ENCODE assay signal across 1 cellular context in the genomic region with DNA sequence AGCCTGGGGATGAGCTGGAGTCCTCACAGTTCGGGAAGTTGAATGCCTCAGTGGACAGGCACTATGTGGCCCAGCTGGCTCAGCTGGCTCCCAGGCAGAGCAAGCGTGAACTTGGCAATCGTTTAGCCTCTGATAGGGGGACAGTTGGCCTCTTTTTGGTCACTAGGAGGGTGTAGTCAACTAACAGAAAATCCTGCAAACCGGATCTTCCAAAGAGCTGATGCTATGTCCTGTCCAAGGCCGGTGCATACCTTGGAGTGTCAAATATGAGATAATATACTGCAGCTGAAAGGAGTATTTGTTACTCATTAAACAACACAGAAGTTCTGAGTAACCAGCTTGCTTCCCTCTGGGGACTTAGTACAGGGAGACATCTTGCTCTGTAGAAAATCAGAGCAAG.
TF ChIP-seq lines count a peak whose summit lies in the region.

No MANE protein-coding gene starts in this region.

TF ChIP-seq in HepG2, 621 proteins besides CTCF, POLR2A, EP300 and RAD21:
- no peak for TF ChIP-seq ZC3H13 (CRISPR knock-in tag; IDR thresholded peaks at IDR 0.05)
- no peak for TF ChIP-seq ZNF530 (CRISPR knock-in tag; IDR thresholded peaks at IDR 0.05; ENCODE audit: low read depth)
- TF ChIP-seq, protein P1, sequence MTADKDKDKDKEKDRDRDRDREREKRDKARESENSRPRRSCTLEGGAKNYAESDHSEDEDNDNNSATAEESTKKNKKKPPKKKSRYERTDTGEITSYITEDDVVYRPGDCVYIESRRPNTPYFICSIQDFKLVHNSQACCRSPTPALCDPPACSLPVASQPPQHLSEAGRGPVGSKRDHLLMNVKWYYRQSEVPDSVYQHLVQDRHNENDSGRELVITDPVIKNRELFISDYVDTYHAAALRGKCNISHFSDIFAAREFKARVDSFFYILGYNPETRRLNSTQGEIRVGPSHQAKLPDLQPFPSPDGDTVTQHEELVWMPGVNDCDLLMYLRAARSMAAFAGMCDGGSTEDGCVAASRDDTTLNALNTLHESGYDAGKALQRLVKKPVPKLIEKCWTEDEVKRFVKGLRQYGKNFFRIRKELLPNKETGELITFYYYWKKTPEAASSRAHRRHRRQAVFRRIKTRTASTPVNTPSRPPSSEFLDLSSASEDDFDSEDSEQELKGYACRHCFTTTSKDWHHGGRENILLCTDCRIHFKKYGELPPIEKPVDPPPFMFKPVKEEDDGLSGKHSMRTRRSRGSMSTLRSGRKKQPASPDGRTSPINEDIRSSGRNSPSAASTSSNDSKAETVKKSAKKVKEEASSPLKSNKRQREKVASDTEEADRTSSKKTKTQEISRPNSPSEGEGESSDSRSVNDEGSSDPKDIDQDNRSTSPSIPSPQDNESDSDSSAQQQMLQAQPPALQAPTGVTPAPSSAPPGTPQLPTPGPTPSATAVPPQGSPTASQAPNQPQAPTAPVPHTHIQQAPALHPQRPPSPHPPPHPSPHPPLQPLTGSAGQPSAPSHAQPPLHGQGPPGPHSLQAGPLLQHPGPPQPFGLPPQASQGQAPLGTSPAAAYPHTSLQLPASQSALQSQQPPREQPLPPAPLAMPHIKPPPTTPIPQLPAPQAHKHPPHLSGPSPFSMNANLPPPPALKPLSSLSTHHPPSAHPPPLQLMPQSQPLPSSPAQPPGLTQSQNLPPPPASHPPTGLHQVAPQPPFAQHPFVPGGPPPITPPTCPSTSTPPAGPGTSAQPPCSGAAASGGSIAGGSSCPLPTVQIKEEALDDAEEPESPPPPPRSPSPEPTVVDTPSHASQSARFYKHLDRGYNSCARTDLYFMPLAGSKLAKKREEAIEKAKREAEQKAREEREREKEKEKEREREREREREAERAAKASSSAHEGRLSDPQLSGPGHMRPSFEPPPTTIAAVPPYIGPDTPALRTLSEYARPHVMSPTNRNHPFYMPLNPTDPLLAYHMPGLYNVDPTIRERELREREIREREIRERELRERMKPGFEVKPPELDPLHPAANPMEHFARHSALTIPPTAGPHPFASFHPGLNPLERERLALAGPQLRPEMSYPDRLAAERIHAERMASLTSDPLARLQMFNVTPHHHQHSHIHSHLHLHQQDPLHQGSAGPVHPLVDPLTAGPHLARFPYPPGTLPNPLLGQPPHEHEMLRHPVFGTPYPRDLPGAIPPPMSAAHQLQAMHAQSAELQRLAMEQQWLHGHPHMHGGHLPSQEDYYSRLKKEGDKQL (CRISPR knock-in tag; IDR thresholded peaks at IDR 0.05; ENCODE audit: low read depth) = no peak
- TF ChIP-seq ZZZ3 (CRISPR knock-in tag; IDR thresholded peaks at IDR 0.05; ENCODE audit: borderline replicate concordance) = no peak
- no peak for TF ChIP-seq ZSCAN31 (CRISPR knock-in tag; IDR thresholded peaks at IDR 0.05; ENCODE audit: low read depth)
- TF ChIP-seq, protein P2, sequence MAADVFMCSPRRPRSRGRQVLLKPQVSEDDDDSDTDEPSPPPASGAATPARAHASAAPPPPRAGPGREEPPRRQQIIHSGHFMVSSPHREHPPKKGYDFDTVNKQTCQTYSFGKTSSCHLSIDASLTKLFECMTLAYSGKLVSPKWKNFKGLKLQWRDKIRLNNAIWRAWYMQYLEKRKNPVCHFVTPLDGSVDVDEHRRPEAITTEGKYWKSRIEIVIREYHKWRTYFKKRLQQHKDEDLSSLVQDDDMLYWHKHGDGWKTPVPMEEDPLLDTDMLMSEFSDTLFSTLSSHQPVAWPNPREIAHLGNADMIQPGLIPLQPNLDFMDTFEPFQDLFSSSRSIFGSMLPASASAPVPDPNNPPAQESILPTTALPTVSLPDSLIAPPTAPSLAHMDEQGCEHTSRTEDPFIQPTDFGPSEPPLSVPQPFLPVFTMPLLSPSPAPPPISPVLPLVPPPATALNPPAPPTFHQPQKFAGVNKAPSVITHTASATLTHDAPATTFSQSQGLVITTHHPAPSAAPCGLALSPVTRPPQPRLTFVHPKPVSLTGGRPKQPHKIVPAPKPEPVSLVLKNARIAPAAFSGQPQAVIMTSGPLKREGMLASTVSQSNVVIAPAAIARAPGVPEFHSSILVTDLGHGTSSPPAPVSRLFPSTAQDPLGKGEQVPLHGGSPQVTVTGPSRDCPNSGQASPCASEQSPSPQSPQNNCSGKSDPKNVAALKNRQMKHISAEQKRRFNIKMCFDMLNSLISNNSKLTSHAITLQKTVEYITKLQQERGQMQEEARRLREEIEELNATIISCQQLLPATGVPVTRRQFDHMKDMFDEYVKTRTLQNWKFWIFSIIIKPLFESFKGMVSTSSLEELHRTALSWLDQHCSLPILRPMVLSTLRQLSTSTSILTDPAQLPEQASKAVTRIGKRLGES (CRISPR knock-in tag; IDR thresholded peaks at IDR 0.05; ENCODE audit: borderline replicate concordance) = no peak
- TF ChIP-seq GFI1 (CRISPR knock-in tag; IDR thresholded peaks at IDR 0.05; ENCODE audit: borderline replicate concordance) = no peak
- TF ChIP-seq ZBTB21 (CRISPR knock-in tag; IDR thresholded peaks at IDR 0.05) = no peak
- TF ChIP-seq AHR (CRISPR knock-in tag; IDR thresholded peaks at IDR 0.05) = no peak
- TF ChIP-seq ZNF549 (CRISPR knock-in tag; IDR thresholded peaks at IDR 0.05) = no peak
- no peak for TF ChIP-seq ZNF556 (CRISPR knock-in tag; IDR thresholded peaks at IDR 0.05; ENCODE audit: borderline replicate concordance)
- TF ChIP-seq, protein P3, sequence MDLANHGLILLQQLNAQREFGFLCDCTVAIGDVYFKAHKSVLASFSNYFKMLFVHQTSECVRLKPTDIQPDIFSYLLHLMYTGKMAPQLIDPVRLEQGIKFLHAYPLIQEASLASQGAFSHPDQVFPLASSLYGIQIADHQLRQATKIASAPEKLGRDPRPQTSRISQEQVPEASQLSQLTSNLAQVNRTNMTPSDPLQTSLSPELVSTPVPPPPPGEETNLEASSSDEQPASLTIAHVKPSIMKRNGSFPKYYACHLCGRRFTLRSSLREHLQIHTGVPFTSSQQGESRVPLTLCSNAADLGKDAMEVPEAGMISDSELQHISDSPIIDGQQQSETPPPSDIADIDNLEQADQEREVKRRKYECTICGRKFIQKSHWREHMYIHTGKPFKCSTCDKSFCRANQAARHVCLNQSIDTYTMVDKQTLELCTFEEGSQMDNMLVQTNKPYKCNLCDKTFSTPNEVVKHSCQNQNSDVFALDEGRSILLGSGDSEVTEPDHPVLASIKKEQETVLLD (CRISPR knock-in tag; IDR thresholded peaks at IDR 0.05; ENCODE audit: low read depth) = no peak
- TF ChIP-seq NCOA5 (CRISPR knock-in tag; IDR thresholded peaks at IDR 0.05) = no peak
- TF ChIP-seq KLF11 (CRISPR knock-in tag; IDR thresholded peaks at IDR 0.05) = no peak
- TF ChIP-seq HOXA3 (CRISPR knock-in tag; IDR thresholded peaks at IDR 0.05) = no peak
- TF ChIP-seq, protein P4, sequence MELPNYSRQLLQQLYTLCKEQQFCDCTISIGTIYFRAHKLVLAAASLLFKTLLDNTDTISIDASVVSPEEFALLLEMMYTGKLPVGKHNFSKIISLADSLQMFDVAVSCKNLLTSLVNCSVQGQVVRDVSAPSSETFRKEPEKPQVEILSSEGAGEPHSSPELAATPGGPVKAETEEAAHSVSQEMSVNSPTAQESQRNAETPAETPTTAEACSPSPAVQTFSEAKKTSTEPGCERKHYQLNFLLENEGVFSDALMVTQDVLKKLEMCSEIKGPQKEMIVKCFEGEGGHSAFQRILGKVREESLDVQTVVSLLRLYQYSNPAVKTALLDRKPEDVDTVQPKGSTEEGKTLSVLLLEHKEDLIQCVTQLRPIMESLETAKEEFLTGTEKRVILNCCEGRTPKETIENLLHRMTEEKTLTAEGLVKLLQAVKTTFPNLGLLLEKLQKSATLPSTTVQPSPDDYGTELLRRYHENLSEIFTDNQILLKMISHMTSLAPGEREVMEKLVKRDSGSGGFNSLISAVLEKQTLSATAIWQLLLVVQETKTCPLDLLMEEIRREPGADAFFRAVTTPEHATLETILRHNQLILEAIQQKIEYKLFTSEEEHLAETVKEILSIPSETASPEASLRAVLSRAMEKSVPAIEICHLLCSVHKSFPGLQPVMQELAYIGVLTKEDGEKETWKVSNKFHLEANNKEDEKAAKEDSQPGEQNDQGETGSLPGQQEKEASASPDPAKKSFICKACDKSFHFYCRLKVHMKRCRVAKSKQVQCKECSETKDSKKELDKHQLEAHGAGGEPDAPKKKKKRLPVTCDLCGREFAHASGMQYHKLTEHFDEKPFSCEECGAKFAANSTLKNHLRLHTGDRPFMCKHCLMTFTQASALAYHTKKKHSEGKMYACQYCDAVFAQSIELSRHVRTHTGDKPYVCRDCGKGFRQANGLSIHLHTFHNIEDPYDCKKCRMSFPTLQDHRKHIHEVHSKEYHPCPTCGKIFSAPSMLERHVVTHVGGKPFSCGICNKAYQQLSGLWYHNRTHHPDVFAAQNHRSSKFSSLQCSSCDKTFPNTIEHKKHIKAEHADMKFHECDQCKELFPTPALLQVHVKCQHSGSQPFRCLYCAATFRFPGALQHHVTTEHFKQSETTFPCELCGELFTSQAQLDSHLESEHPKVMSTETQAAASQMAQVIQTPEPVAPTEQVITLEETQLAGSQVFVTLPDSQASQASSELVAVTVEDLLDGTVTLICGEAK (IDR thresholded peaks at IDR 0.05) = no peak
- TF ChIP-seq, protein P4 (CRISPR knock-in tag; IDR thresholded peaks at IDR 0.05) = no peak
- TF ChIP-seq, protein P5, sequence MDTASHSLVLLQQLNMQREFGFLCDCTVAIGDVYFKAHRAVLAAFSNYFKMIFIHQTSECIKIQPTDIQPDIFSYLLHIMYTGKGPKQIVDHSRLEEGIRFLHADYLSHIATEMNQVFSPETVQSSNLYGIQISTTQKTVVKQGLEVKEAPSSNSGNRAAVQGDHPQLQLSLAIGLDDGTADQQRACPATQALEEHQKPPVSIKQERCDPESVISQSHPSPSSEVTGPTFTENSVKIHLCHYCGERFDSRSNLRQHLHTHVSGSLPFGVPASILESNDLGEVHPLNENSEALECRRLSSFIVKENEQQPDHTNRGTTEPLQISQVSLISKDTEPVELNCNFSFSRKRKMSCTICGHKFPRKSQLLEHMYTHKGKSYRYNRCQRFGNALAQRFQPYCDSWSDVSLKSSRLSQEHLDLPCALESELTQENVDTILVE (CRISPR knock-in tag; IDR thresholded peaks at IDR 0.05) = no peak
